Comparison of ENCODE assay signal across 8 cellular contexts in the genomic region with DNA sequence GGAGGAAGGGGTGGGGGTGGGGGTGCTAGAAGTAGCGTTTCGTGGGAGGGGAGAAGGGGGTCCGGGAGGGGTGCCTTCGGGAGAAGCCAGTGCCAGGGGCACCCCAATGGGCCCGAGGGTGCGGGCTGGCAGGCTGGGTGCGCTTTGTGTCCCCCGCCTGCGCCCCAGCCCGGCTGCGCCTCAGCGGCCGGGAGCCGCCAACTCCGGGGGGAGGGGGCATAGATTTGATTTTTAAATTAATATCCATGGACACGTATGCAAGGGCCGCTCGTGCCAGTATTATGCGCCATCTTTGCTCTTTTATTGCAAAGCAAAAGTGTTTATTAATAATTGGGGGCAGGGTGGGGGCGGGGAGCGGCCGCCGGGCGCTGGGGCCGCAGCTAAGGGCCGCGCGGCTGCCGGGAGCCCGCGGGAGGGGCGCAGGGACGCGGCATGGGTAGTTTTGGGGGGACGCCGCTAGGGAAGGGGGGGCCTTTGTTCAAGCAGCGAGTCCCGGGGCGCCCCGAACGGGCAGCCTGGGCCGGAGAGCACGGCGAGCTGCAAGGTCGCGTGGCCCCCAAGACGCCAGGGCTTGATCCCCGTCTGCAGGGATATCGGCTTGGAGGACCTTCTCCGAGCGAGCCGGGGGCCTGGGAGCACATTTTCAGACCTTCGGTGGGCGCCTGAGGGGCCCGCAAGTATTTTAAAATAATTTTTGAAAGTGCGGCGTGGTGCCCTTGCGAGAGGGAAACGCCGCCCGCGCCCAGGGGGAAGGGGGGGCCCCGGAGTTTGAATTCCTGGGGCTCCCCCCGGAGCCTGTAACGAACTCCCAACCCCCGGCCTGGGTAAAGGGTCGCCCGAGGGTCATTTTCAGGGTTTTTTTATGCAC. TPM values are rescaled to one million over a fixed set of nuclear protein-coding genes. Genes with fewer than 3 reads are reported as not detected.
DNase-seq lines count a peak whose midpoint lies in the region; ATAC-seq and TF ChIP-seq lines count a peak whose summit lies in the region.

No MANE protein-coding gene starts in this region.

- peak overlapping the region; percentile 96 for H3K4me3 Mint-ChIP-seq in nephron progenitor cell

- H3K4me1 Mint-ChIP-seq in nephron progenitor cell: peaks cover 41% of the 10 kb centered on the region

- H3K27me3 ChIP-seq in BE2C (no peaks in the 10 kb centered on the region), MM.1S (replicated peaks; ENCODE audit: insufficient read depth, low read length) (peaks cover 44% of the 10 kb centered on the region), ectodermal cell (ENCODE audit: control insufficient read depth, insufficient read depth, low read length, poor library complexity, severe bottlenecking) (peaks cover 13% of the 10 kb centered on the region)

- peak overlapping the region; percentile 77 for H3K9ac ChIP-seq in MM.1S (ENCODE audit: low read length)

- peak overlapping the region; percentile 74 for H2AFZ ChIP-seq in MM.1S (ENCODE audit: low read length)

- WGBS in ectodermal cell, 2 experiments: 0% methylated on average over 65 to 68 of the region's 68 CpGs

- H3K9me3 ChIP-seq in BE2C (no peaks in the 10 kb centered on the region), MM.1S (replicated peaks; ENCODE audit: insufficient read depth, low read length) (no peaks in the 10 kb centered on the region), ectodermal cell (ENCODE audit: control insufficient read depth, low read length) (no peaks in the 10 kb centered on the region)

- H3K4me2 ChIP-seq in MM.1S (ENCODE audit: low read depth, low read length): peak overlapping the region; percentile 97

- peaks cover 15% of the 10 kb centered on the region; the same call in 1 of the 2 replicates for H3F3A ChIP-seq in MM.1S (ENCODE audit: insufficient read depth, low read length)

- ATAC-seq in HG02798 (IDR thresholded peaks at IDR 0.05; ENCODE audit: poor library complexity, unreplicated experiment): no peak
- ATAC-seq in GM19035 (IDR thresholded peaks at IDR 0.05; ENCODE audit: unreplicated experiment): no peak

- H3K79me2 ChIP-seq in MM.1S (ENCODE audit: low read length): 0 out of 2 replicates have a peak, but pooled peaks cover 3% of the 10 kb centered on the region

- H3K4me3 ChIP-seq in BE2C (ENCODE audit: low read depth, low read length) (peak overlapping the region; percentile 95), MM.1S (ENCODE audit: low read length) (peak overlapping the region; percentile 84), ectodermal cell (ENCODE audit: insufficient read depth, low read depth, low read length) (peak overlapping the region; percentile 59)

- no peaks in the 10 kb centered on the region for H3K9me2 ChIP-seq in MM.1S (replicated peaks; ENCODE audit: insufficient read depth, low read length)

- peaks cover 20% of the 10 kb centered on the region for H3K4me1 ChIP-seq in BE2C
- peaks cover 21% of the 10 kb centered on the region for H3K4me1 ChIP-seq in MM.1S (ENCODE audit: low read length)
- peaks cover 37% of the 10 kb centered on the region for H3K4me1 ChIP-seq in ectodermal cell (ENCODE audit: control insufficient read depth, insufficient read depth, low read length)

- no peak overlapping the region for H3K27ac Mint-ChIP-seq in nephron progenitor cell

- H3K27ac ChIP-seq in MM.1S (ENCODE audit: low read length): no peak overlapping the region
- H3K27ac ChIP-seq in ectodermal cell (ENCODE audit: insufficient read depth, low read depth, low read length, poor library complexity, severe bottlenecking): peak overlapping the region; percentile 5

- H3K27me3 Mint-ChIP-seq in nephron progenitor cell (ENCODE audit: low read depth, poor library complexity): peaks cover 3% of the 10 kb centered on the region

- H4K20me1 ChIP-seq in MM.1S (ENCODE audit: insufficient read depth, low read length): no peaks in the 10 kb centered on the region

- no peak for TF ChIP-seq CTCF in BE2C (IDR thresholded peaks at IDR 0.05; ENCODE audit: low read depth, low read length)
- no peak for TF ChIP-seq CTCF in MM.1S (IDR thresholded peaks at IDR 0.05; ENCODE audit: low read length)
- no peak for TF ChIP-seq CTCF in nephron progenitor cell (IDR thresholded peaks at IDR 0.05)

- no peaks in the 10 kb centered on the region for H3K9me3 Mint-ChIP-seq in nephron progenitor cell

- peaks cover 55% of the 10 kb centered on the region for H3K36me3 ChIP-seq in BE2C
- H3K36me3 ChIP-seq in MM.1S (replicated peaks; ENCODE audit: insufficient read depth, low read length): no peaks in the 10 kb centered on the region
- peaks cover 23% of the 10 kb centered on the region for H3K36me3 ChIP-seq in ectodermal cell (ENCODE audit: control insufficient read depth, insufficient read depth, low read length)

- peaks cover 4% of the 10 kb centered on the region for H3K36me3 Mint-ChIP-seq in nephron progenitor cell (ENCODE audit: low read depth)

- no peak for DNase-seq in BE2C
- no peak for DNase-seq in MM.1S
- DNase-seq in nephron progenitor cell: no peak
- DNase-seq in GF-D8 (lab: John Stamatoyannopoulos, UW): no peak
- DNase-seq in DMS114 treated with DMSO at 0.1 percent for 48 hours (lab: John Stamatoyannopoulos, UW; ENCODE audit: unreplicated experiment): no peak

RNA-seq across cellular contexts. Expression of gene CCND1, which starts 1.0 kb away (rescaled TPM):
- polyA plus RNA-seq in BE2C (2012; ENCODE audit: insufficient read depth, insufficient read length, low read depth): 802 TPM
- polyA plus RNA-seq in ectodermal cell (2013, experiment 1 of 4): 197 TPM
- polyA plus RNA-seq in ectodermal cell (2013, experiment 2 of 4): 199 TPM
- 138 TPM for polyA plus RNA-seq in ectodermal cell (2013, experiment 3 of 4)
- polyA plus RNA-seq in ectodermal cell (2013, experiment 4 of 4): 152 TPM

RNA-seq across cellular contexts. Expression of gene LTO1, which starts 33.2 kb away (rescaled TPM):
- polyA plus RNA-seq in BE2C (2012; ENCODE audit: insufficient read depth, insufficient read length, low read depth): 186 TPM
- 24.9 TPM for polyA plus RNA-seq in ectodermal cell (2013, experiment 1 of 4)
- 28.3 TPM for polyA plus RNA-seq in ectodermal cell (2013, experiment 2 of 4)
- polyA plus RNA-seq in ectodermal cell (2013, experiment 3 of 4): 19.9 TPM
- 21.5 TPM for polyA plus RNA-seq in ectodermal cell (2013, experiment 4 of 4)
